1 cellular context compared by ENCODE assay signal in the genomic region with DNA sequence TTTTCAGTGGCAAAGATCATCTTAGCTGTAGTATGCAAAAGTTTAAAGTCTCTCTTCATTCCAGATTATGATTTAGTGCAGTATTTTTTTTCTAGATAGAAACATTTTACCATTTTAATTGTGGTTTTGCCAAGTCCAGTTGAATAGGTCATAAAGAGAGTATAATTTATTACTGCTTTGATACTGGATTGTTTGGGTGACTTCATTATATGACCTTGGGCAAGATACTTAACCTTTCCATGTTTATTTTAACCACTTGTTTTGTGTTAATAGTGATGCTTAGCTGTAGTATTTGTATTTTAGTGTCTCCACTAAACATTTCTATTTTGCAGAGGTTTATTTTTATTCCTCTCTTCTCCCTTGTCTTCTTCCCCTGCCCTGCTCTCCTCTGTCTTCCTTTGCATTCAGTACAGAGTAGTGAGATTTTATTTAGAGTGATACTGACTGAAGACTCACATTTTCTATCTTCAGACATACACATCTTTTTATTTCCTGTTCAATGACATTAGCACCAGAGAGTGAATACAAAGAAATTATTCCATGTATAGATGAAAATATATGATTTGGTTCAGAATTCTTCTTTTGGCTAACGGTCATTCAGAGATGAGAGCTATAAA.
TF ChIP-seq lines count a peak whose summit lies in the region.

No MANE protein-coding gene starts in this region.

TF ChIP-seq in WTC11, 78 proteins besides CTCF, POLR2A, EP300 and RAD21 (continued from another document):
- TF ChIP-seq, protein P1, sequence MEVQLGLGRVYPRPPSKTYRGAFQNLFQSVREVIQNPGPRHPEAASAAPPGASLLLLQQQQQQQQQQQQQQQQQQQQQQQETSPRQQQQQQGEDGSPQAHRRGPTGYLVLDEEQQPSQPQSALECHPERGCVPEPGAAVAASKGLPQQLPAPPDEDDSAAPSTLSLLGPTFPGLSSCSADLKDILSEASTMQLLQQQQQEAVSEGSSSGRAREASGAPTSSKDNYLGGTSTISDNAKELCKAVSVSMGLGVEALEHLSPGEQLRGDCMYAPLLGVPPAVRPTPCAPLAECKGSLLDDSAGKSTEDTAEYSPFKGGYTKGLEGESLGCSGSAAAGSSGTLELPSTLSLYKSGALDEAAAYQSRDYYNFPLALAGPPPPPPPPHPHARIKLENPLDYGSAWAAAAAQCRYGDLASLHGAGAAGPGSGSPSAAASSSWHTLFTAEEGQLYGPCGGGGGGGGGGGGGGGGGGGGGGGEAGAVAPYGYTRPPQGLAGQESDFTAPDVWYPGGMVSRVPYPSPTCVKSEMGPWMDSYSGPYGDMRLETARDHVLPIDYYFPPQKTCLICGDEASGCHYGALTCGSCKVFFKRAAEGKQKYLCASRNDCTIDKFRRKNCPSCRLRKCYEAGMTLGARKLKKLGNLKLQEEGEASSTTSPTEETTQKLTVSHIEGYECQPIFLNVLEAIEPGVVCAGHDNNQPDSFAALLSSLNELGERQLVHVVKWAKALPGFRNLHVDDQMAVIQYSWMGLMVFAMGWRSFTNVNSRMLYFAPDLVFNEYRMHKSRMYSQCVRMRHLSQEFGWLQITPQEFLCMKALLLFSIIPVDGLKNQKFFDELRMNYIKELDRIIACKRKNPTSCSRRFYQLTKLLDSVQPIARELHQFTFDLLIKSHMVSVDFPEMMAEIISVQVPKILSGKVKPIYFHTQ (CRISPR knock-in tag; IDR thresholded peaks at IDR 0.05), result no peak
- TF ChIP-seq, protein P2, sequence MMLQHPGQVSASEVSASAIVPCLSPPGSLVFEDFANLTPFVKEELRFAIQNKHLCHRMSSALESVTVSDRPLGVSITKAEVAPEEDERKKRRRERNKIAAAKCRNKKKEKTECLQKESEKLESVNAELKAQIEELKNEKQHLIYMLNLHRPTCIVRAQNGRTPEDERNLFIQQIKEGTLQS (CRISPR knock-in tag; conservative IDR thresholded peaks at IDR 0.05), result no peak
- TF ChIP-seq, protein P3, sequence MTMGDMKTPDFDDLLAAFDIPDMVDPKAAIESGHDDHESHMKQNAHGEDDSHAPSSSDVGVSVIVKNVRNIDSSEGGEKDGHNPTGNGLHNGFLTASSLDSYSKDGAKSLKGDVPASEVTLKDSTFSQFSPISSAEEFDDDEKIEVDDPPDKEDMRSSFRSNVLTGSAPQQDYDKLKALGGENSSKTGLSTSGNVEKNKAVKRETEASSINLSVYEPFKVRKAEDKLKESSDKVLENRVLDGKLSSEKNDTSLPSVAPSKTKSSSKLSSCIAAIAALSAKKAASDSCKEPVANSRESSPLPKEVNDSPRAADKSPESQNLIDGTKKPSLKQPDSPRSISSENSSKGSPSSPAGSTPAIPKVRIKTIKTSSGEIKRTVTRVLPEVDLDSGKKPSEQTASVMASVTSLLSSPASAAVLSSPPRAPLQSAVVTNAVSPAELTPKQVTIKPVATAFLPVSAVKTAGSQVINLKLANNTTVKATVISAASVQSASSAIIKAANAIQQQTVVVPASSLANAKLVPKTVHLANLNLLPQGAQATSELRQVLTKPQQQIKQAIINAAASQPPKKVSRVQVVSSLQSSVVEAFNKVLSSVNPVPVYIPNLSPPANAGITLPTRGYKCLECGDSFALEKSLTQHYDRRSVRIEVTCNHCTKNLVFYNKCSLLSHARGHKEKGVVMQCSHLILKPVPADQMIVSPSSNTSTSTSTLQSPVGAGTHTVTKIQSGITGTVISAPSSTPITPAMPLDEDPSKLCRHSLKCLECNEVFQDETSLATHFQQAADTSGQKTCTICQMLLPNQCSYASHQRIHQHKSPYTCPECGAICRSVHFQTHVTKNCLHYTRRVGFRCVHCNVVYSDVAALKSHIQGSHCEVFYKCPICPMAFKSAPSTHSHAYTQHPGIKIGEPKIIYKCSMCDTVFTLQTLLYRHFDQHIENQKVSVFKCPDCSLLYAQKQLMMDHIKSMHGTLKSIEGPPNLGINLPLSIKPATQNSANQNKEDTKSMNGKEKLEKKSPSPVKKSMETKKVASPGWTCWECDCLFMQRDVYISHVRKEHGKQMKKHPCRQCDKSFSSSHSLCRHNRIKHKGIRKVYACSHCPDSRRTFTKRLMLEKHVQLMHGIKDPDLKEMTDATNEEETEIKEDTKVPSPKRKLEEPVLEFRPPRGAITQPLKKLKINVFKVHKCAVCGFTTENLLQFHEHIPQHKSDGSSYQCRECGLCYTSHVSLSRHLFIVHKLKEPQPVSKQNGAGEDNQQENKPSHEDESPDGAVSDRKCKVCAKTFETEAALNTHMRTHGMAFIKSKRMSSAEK (CRISPR knock-in tag; IDR thresholded peaks at IDR 0.05; ENCODE audit: borderline replicate concordance), result no peak
